In the genomic region with DNA sequence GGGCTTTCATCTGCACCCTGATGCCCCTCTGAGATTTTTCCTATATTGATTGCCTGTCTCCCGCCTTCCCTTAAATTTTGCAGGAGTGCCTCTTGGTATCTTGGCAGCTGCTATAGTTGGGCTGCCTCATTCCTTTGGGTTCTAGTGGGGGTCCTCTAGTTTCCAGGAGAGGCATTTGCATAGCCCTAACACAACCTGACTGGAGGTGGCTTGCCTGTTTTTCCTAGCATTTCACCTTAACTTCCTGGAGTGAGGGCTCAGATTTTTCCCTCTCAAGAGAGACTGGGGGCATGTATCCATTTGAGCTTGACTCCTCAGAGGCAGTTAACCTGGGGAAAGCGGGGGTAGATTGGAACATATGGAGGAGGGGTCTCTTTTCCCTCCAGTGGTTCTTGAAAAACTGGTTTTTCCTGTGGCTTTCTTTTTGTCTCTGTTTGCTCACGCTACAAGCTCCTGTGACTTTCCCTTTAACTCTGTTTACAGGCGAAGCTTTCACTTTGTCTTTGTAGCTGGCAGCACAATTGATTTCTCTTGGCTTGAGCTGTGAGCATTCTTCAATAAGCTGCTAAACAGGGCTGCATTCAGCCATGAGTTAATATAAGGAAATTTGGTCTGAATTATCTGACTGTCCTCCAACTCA, we compare ENCODE assay signal across 12 cellular contexts. TPM values are rescaled to one million over a fixed set of nuclear protein-coding genes. Genes with fewer than 3 reads are reported as not detected.
DNase-seq lines count a peak whose midpoint lies in the region; ATAC-seq and TF ChIP-seq lines count a peak whose summit lies in the region.
"Had no signal": no experiment of that assay in that cellular context is flagged by ENCODE, and none has a peak within 500 bp of the region (broad histone marks: within the 10 kb centered on the region; RNA-seq: fewer than 3 reads in every experiment).

No MANE protein-coding gene starts in this region.

- no peaks in the 10 kb centered on the region for H3K79me2 ChIP-seq in PC-9 (ENCODE audit: low read depth)

- no peaks in the 10 kb centered on the region for H3K27me3 Mint-ChIP-seq in activated T-cell treated with anti-CD3 and anti-CD28 coated beads, Interleukin-2, amount 50 U/mL, for 4 hours (ENCODE audit: low read depth)
- H3K27me3 Mint-ChIP-seq in CD8-positive, alpha-beta memory T cell: no peaks in the 10 kb centered on the region

- no peaks in the 10 kb centered on the region for H4K20me1 ChIP-seq in PC-9 (ENCODE audit: insufficient read depth)

- H3K4me3 ChIP-seq in PC-9 (peak overlapping the region; percentile 25; the same call in 1 of the 2 replicates), prostate gland (peak overlapping the region; percentile 2 to 24)
- no peak overlapping the region for H3K4me3 ChIP-seq in CD8-positive, alpha-beta memory T cell (ENCODE audit: low read length)
- H3K4me3 ChIP-seq: GM23248 had no signal

- H3K36me3 ChIP-seq in PC-9 (ENCODE audit: low read depth) (no peaks in the 10 kb centered on the region), prostate gland (no peaks in the 10 kb centered on the region)
- H3K36me3 ChIP-seq in CD8-positive, alpha-beta memory T cell (ENCODE audit: insufficient read depth, low read length): no peaks in the 10 kb centered on the region

- H3K27ac ChIP-seq in PC-9 (peak overlapping the region; percentile 34; the same call in 1 of the 2 replicates), prostate gland (peak overlapping the region; percentile 76 to 79)
- no peak overlapping the region for H3K27ac ChIP-seq in CD8-positive, alpha-beta memory T cell (ENCODE audit: low read depth, low read length)
- H3K27ac ChIP-seq: GM23248 had no signal

- WGBS in prostate gland: 25% methylated on average over 4 of the region's 4 CpGs

- CTCF ChIA-PET in PC-9 (lab: Charles Lee): no interaction called here
- CTCF ChIA-PET in CD8-positive, alpha-beta memory T cell (lab: Charles Lee): no interaction called here

- POLR2A ChIA-PET in PC-9 (lab: Charles Lee; ENCODE audit: unreplicated experiment): interaction anchor here (0.5 to 0.6 kb wide), 2 partner anchors 71 to 407 kb away, joined by 3 read pairs; no protein-coding TSS in a partner anchor
- POLR2A ChIA-PET in CD8-positive, alpha-beta memory T cell (lab: Charles Lee): no interaction called here

- no peaks in the 10 kb centered on the region for H3K36me3 Mint-ChIP-seq in activated T-cell treated with anti-CD3 and anti-CD28 coated beads, Interleukin-2, amount 50 U/mL, for 4 hours (ENCODE audit: insufficient read depth)
- no peaks in the 10 kb centered on the region for H3K36me3 Mint-ChIP-seq in CD8-positive, alpha-beta memory T cell

- H3K4me3 Mint-ChIP-seq in activated T-cell treated with anti-CD3 and anti-CD28 coated beads, Interleukin-2, amount 50 U/mL, for 4 hours: no peak overlapping the region
- no peak overlapping the region for H3K4me3 Mint-ChIP-seq in CD8-positive, alpha-beta memory T cell

- DNase-seq in PC-9 (peak in 1 of 2 experiments; percentile 39), iPS DF 4.7 (ENCODE audit: extremely low read depth, low spot score) (peak; percentile 36), prostate gland (ENCODE audit: low spot score) (peak; percentile 69), HK-2 (ENCODE audit: unreplicated experiment) (no peak)
- DNase-seq in activated T-cell treated with anti-CD3 and anti-CD28 coated beads, Interleukin-2, amount 50 U/mL, for 4 hours: no peak
- DNase-seq in CD8-positive, alpha-beta memory T cell: no peak
- DNase-seq: glutamatergic neuron; GM23248; stimulated activated CD4-positive, alpha-beta T cell treated with anti-CD3 and anti-CD28 coated beads, Interleukin-2, amount 100 ng/mL, for 24 hours had no signal

- H3F3A ChIP-seq in PC-9 (ENCODE audit: insufficient read depth, low read depth): no peaks in the 10 kb centered on the region

- TF ChIP-seq CTCF in PC-9 (conservative IDR thresholded peaks at IDR 0.05) (no peak), prostate gland (IDR thresholded peaks at IDR 0.05) (no peak)

- H3K9me3 ChIP-seq in PC-9 (ENCODE audit: insufficient read depth, low read depth) (no peaks in the 10 kb centered on the region), prostate gland (no peaks in the 10 kb centered on the region)
- no peaks in the 10 kb centered on the region for H3K9me3 ChIP-seq in CD8-positive, alpha-beta memory T cell (ENCODE audit: low read length)

- H3K27me3 ChIP-seq in PC-9 (ENCODE audit: insufficient read depth, low read depth): no peaks in the 10 kb centered on the region
- H3K27me3 ChIP-seq in prostate gland (replicated peaks; ENCODE audit: insufficient read depth): no peaks in the 10 kb centered on the region
- H3K27me3 ChIP-seq in CD8-positive, alpha-beta memory T cell (ENCODE audit: insufficient read depth, low read length, poor library complexity, severe bottlenecking): no peaks in the 10 kb centered on the region

- ATAC-seq in GM18907 (IDR thresholded peaks at IDR 0.05; ENCODE audit: unreplicated experiment) (peak; percentile 50), GM18517 (IDR thresholded peaks at IDR 0.05; ENCODE audit: unreplicated experiment) (no peak)
- ATAC-seq in activated T-cell treated with anti-CD3 and anti-CD28 coated beads, Interleukin-2, amount 50 U/mL, for 4 hours: no peak

- H3K27ac Mint-ChIP-seq in CD8-positive, alpha-beta memory T cell: no peak overlapping the region

- peak overlapping the region; percentile 67 for H2AFZ ChIP-seq in PC-9
- H2AFZ ChIP-seq: GM23248 had no signal

- H3K9me2 ChIP-seq in PC-9 (ENCODE audit: insufficient read depth): no peaks in the 10 kb centered on the region

- intact Hi-C loops in PC-9 (cut with micrococcal nuclease; ENCODE audit: unreplicated experiment): no loop called here
- intact Hi-C loops in prostate gland (cut with DNase I): no loop called here

- peaks cover 9% of the 10 kb centered on the region; the same call in 1 of the 2 replicates for H3K4me1 ChIP-seq in PC-9 (replicated peaks; ENCODE audit: insufficient read depth)
- peaks cover 8% of the 10 kb centered on the region for H3K4me1 ChIP-seq in prostate gland (replicated peaks)
- no peaks in the 10 kb centered on the region for H3K4me1 ChIP-seq in CD8-positive, alpha-beta memory T cell (ENCODE audit: insufficient read depth, low read length)

- BruUV-seq in PC-9 (replicated peaks; lab: Mats Ljungman, UMichigan): no TSS peak

- H3K4me1 Mint-ChIP-seq in activated T-cell treated with anti-CD3 and anti-CD28 coated beads, Interleukin-2, amount 50 U/mL, for 4 hours (ENCODE audit: low read depth): no peaks in the 10 kb centered on the region
- no peaks in the 10 kb centered on the region for H3K4me1 Mint-ChIP-seq in CD8-positive, alpha-beta memory T cell

- peak overlapping the region; percentile 70 for H3K4me2 ChIP-seq in PC-9

- TF ChIP-seq POLR2A in prostate gland (IDR thresholded peaks at IDR 0.05): no peak

- H3K9me3 Mint-ChIP-seq in activated T-cell treated with anti-CD3 and anti-CD28 coated beads, Interleukin-2, amount 50 U/mL, for 4 hours: no peaks in the 10 kb centered on the region
- H3K9me3 Mint-ChIP-seq in CD8-positive, alpha-beta memory T cell: peaks cover 0 to 5% (median 2%) of the 10 kb centered on the region in 5 donors

RNA-seq across cellular contexts. Expression of a gene that starts 45.9 kb away (rescaled TPM):
- total RNA-seq in PC-9 (2021) (not detected in 2 replicates), prostate gland (not detected)
- under 1 TPM in 1 of 3 donors, not detected in 2; 0.08 TPM for total RNA-seq in activated T-cell treated with anti-CD3 and anti-CD28 coated beads, Interleukin-2, amount 50 U/mL, for 4 hours
- not detected for total RNA-seq in CD8-positive, alpha-beta memory T cell
- polyA plus RNA-seq in CD8-positive, alpha-beta memory T cell: not detected
- total RNA-seq: GM23248; T-helper 1 cell treated with Interleukin-12 subunit alpha and Interleukin-12 subunit beta and Interleukin-4 antibody, amounts not matched to agents 30 ng/mL and 1 ng/mL, for 36 hours had no signal
- polyA plus RNA-seq: GM23248 had no signal

Comparison
In these comparisons a context has a peak if more than half of its experiments do, and no peak if none do; other contexts are left out.
1. DNase-seq: peak in iPS DF 4.7 (single experiment) and prostate gland (single experiment); none in activated T-cell treated with anti-CD3 and anti-CD28 coated beads, Interleukin-2, amount 50 U/mL, for 4 hours (single experiment), CD8-positive, alpha-beta memory T cell (0 of 5) and HK-2 (single experiment).